In genomic region chr5:122083535-122083934, GRCh38 we compare ENCODE assay signal across 1 cellular context.
TF ChIP-seq lines count a peak whose summit lies in the region.

No MANE protein-coding gene starts in this region.

TF ChIP-seq in IMR-90, 13 proteins besides CTCF, POLR2A, EP300 and RAD21 (continued from another document):
- TF ChIP-seq USF2 (IDR thresholded peaks at IDR 0.05; ENCODE audit: low read depth, low read length) (no peak), NFE2L2 (IDR thresholded peaks at IDR 0.05; ENCODE audit: low read depth, low read length) (no peak), CEBPB (IDR thresholded peaks at IDR 0.05; ENCODE audit: low read depth, low read length) (no peak), MAZ (IDR thresholded peaks at IDR 0.05; ENCODE audit: borderline replicate concordance, low read depth, low read length) (no peak), RFX5 (IDR thresholded peaks at IDR 0.05; ENCODE audit: low read depth, low read length) (no peak), RCOR1 (IDR thresholded peaks at IDR 0.05; ENCODE audit: insufficient replicate concordance, low read length) (no peak), MXI1 (IDR thresholded peaks at IDR 0.05; ENCODE audit: borderline replicate concordance, low read depth, low read length) (no peak), MAFK (IDR thresholded peaks at IDR 0.05; ENCODE audit: low read depth, low read length) (no peak)
